ENCODE assay signal across 16 cellular contexts in the genomic region with DNA sequence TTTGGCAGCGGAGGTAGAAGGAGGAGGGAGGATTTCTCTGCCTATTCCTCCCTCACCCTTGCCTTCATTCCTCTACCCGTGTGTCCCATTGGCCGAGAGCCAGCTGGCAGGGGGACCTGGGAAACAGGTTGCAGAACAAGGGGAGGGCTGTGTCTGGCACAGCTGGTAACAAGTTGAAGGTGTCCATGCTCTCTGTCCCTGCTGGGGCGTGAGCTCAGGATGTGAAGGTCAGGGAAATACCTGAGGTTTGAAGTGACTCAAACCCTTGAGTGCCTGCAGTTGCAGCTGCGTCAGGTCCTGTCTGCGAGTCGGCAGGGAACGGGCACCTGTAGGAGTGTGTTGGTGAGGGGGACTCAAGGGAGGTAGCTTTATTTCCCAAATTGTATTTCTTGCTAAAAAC. TPM values are rescaled to one million over a fixed set of nuclear protein-coding genes. Genes with fewer than 3 reads are reported as not detected.
DNase-seq lines count a peak whose midpoint lies in the region; ATAC-seq, FAIRE-seq and TF ChIP-seq lines count a peak whose summit lies in the region.
"Had no signal": no experiment of that assay in that cellular context is flagged by ENCODE, and none has a peak within 500 bp of the region (broad histone marks: within the 10 kb centered on the region; RNA-seq: fewer than 3 reads in every experiment).

No MANE protein-coding gene starts in this region.

- FAIRE-seq in frontal cortex (lab: Jason Lieb, UNC) = no peak
- FAIRE-seq: GM12878 had no signal

- TF ChIP-seq RAD21 in Ishikawa (IDR thresholded peaks at IDR 0.05; ENCODE audit: low read depth) = peak; percentile 35; the same call in 1 of the 2 replicates

- DNase-seq in SW480 (ENCODE audit: low spot score) (peak; percentile 42), left cardiac atrium (peak; percentile 62), renal cortical epithelial cell (ENCODE audit: low read depth) (peak; percentile 47), frontal cortex (ENCODE audit: low spot score in 2 of 2) (no peak), HK-2 (ENCODE audit: unreplicated experiment) (no peak)
- DNase-seq in effector CD4-positive, alpha-beta T cell = no peak
- DNase-seq in T-helper 2 cell treated with Interferon-gamma antibody and Interleukin-4, amounts not matched to agents 5 μg/mL and 100 μg/mL, for 36 hours (ENCODE audit: low spot score) = no peak
- DNase-seq: activated CD4-positive, alpha-beta T cell treated with anti-CD3 and anti-CD28 coated beads for 48 hours; activated effector memory CD4-positive, alpha-beta T cell treated with anti-CD3 and anti-CD28 coated beads, Interleukin-2, amount 50 U/mL, for 16 hours; Caco-2; kidney glomerular epithelial cell; NCI-H774; stimulated activated CD4-positive, alpha-beta T cell treated with anti-CD3 and anti-CD28 coated beads, Interleukin-2, amount 100 ng/mL, for 48 hours; stimulated activated naive CD4-positive, alpha-beta T cell had no signal

- H3K9me3 Mint-ChIP-seq in T-helper 2 cell treated with Interferon-gamma antibody and Interleukin-4, amounts not matched to agents 5 μg/mL and 100 μg/mL, for 36 hours = no peaks in the 10 kb centered on the region

- H3K27ac Mint-ChIP-seq in T-helper 2 cell treated with Interferon-gamma antibody and Interleukin-4, amounts not matched to agents 5 μg/mL and 100 μg/mL, for 36 hours = no peak overlapping the region

- H3K27me3 Mint-ChIP-seq in T-helper 2 cell treated with Interferon-gamma antibody and Interleukin-4, amounts not matched to agents 5 μg/mL and 100 μg/mL, for 36 hours (ENCODE audit: low read depth) = no peaks in the 10 kb centered on the region

- ATAC-seq in left cardiac atrium = peak; percentile 55 to 66
- ATAC-seq: GM12878 had no signal

- TF ChIP-seq EP300 in Ishikawa (IDR thresholded peaks at IDR 0.05; ENCODE audit: borderline replicate concordance) = peak; percentile 85

- no peaks in the 10 kb centered on the region for H3K4me1 Mint-ChIP-seq in T-helper 2 cell treated with Interferon-gamma antibody and Interleukin-4, amounts not matched to agents 5 μg/mL and 100 μg/mL, for 36 hours (ENCODE audit: low read depth)

- H3K36me3 Mint-ChIP-seq in T-helper 2 cell treated with Interferon-gamma antibody and Interleukin-4, amounts not matched to agents 5 μg/mL and 100 μg/mL, for 36 hours (ENCODE audit: low read depth) = peaks cover 6% of the 10 kb centered on the region

- intact Hi-C loops in left cardiac atrium (cut with DNase I) = no loop called here

- no peak overlapping the region for H3K4me3 Mint-ChIP-seq in T-helper 2 cell treated with Interferon-gamma antibody and Interleukin-4, amounts not matched to agents 5 μg/mL and 100 μg/mL, for 36 hours

TF ChIP-seq in Ishikawa, 13 proteins besides CTCF, POLR2A, EP300 and RAD21:
- TF ChIP-seq, protein P1, sequence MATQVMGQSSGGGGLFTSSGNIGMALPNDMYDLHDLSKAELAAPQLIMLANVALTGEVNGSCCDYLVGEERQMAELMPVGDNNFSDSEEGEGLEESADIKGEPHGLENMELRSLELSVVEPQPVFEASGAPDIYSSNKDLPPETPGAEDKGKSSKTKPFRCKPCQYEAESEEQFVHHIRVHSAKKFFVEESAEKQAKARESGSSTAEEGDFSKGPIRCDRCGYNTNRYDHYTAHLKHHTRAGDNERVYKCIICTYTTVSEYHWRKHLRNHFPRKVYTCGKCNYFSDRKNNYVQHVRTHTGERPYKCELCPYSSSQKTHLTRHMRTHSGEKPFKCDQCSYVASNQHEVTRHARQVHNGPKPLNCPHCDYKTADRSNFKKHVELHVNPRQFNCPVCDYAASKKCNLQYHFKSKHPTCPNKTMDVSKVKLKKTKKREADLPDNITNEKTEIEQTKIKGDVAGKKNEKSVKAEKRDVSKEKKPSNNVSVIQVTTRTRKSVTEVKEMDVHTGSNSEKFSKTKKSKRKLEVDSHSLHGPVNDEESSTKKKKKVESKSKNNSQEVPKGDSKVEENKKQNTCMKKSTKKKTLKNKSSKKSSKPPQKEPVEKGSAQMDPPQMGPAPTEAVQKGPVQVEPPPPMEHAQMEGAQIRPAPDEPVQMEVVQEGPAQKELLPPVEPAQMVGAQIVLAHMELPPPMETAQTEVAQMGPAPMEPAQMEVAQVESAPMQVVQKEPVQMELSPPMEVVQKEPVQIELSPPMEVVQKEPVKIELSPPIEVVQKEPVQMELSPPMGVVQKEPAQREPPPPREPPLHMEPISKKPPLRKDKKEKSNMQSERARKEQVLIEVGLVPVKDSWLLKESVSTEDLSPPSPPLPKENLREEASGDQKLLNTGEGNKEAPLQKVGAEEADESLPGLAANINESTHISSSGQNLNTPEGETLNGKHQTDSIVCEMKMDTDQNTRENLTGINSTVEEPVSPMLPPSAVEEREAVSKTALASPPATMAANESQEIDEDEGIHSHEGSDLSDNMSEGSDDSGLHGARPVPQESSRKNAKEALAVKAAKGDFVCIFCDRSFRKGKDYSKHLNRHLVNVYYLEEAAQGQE (IDR thresholded peaks at IDR 0.05; ENCODE audit: low read depth) = no peak
- TF ChIP-seq ZBTB7A (IDR thresholded peaks at IDR 0.05; ENCODE audit: low read depth) (0 out of 2 replicates have a peak, but pooled peaks have one; percentile 39), TEAD4 (IDR thresholded peaks at IDR 0.05) (peak; percentile 87), CREB1 (IDR thresholded peaks at IDR 0.05; ENCODE audit: low read depth) (0 out of 2 replicates have a peak, but pooled peaks have one; percentile 19), CEBPB (IDR thresholded peaks at IDR 0.05) (peak; percentile 48; the same call in 1 of the 2 replicates), YY1 (IDR thresholded peaks at IDR 0.05; ENCODE audit: low read depth) (peak; percentile 47; the same call in 1 of the 2 replicates), FOXM1 (IDR thresholded peaks at IDR 0.05; ENCODE audit: borderline replicate concordance, low read depth) (0 out of 2 replicates have a peak, but pooled peaks have one; percentile 34), EGR1 (IDR thresholded peaks at IDR 0.05) (no peak), TCF12 (IDR thresholded peaks at IDR 0.05; ENCODE audit: low read depth) (peak; percentile 96), NFIC (IDR thresholded peaks at IDR 0.05) (peak; percentile 100), TAF1 (IDR thresholded peaks at IDR 0.05; ENCODE audit: low read depth) (no peak)
- TF ChIP-seq, protein P2, sequence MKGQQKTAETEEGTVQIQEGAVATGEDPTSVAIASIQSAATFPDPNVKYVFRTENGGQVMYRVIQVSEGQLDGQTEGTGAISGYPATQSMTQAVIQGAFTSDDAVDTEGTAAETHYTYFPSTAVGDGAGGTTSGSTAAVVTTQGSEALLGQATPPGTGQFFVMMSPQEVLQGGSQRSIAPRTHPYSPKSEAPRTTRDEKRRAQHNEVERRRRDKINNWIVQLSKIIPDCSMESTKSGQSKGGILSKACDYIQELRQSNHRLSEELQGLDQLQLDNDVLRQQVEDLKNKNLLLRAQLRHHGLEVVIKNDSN (IDR thresholded peaks at IDR 0.05) = peak; percentile 57; the same call in 1 of the 2 replicates
- TF ChIP-seq, protein P3, sequence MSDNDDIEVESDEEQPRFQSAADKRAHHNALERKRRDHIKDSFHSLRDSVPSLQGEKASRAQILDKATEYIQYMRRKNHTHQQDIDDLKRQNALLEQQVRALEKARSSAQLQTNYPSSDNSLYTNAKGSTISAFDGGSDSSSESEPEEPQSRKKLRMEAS (IDR thresholded peaks at IDR 0.05) = peak; percentile 87

RNA-seq across cellular contexts. Expression of a gene that starts 16.2 kb away (rescaled TPM):
- total RNA-seq in left cardiac atrium (10 to 100 TPM; 31.8 to 36.3 TPM), renal cortical epithelial cell (18.4 and 26.0 TPM in 2 replicates), frontal cortex (12.6 TPM)

RNA-seq across cellular contexts. Expression of a gene that starts 24.5 kb away (rescaled TPM):
- 10 to 100 TPM; 35.5 to 39.6 TPM for total RNA-seq in left cardiac atrium
- 67.5 and 69.6 TPM in 2 replicates for total RNA-seq in renal cortical epithelial cell
- 60.3 TPM for total RNA-seq in frontal cortex

RNA-seq across cellular contexts. Expression of a gene that starts 28.3 kb away (rescaled TPM):
- total RNA-seq in left cardiac atrium (1 to 10 TPM; 4.5 to 5.0 TPM), renal cortical epithelial cell (9.6 and 12.0 TPM in 2 replicates), frontal cortex (16.7 TPM)

RNA-seq across cellular contexts. Expression of a gene that starts 58.0 kb away (rescaled TPM):
- 10 to 100 TPM; 58.4 to 61.1 TPM for total RNA-seq in left cardiac atrium
- 27.1 and 57.2 TPM in 2 replicates for total RNA-seq in renal cortical epithelial cell
- total RNA-seq in frontal cortex = 12.2 TPM

RNA-seq across cellular contexts. Expression of a gene that starts 58.6 kb away (rescaled TPM):
- total RNA-seq in left cardiac atrium (100 to 1,000 TPM; 113 to 131 TPM), renal cortical epithelial cell (167 and 235 TPM in 2 replicates), frontal cortex (55.0 TPM)

Comparison
In these comparisons a context has a peak if more than half of its experiments do, and no peak if none do; other contexts are left out.
1. DNase-seq: peak in SW480 (single experiment), left cardiac atrium (single experiment) and renal cortical epithelial cell (single experiment); none in frontal cortex (0 of 2), HK-2 (single experiment), effector CD4-positive, alpha-beta T cell (single experiment) and T-helper 2 cell treated with Interferon-gamma antibody and Interleukin-4, amounts not matched to agents 5 μg/mL and 100 μg/mL, for 36 hours (single experiment).